ENCODE assay signal across 8 cellular contexts in the genomic region with DNA sequence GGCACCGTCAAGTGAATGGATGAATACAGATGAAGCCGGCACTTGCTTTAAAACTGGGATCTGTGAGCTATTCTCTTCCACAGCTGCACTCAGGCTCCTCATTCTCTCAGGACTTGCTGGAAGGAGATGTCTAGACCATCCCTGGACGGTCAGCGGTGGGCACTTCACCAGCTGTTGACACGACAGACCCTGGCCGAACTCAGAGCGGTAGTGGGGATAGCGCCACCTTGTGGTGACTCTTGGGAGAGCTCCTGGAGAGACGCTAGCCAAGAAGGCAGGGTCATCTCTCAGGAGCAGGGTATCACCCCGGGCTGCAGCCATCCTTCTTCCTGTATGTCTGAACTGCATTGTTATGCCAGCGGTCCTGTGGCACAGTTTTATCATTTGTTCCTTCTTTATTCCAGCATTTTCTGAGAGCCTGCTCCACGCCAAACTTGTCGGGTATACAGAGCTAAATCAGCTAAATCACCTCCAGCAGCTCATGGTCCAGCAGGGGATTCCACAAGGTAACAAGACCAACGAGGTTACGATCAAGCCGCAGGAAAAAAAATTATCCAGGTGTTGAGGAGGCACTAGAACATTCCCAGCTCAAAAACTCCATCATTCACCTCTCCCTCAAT. TPM values are rescaled to one million over a fixed set of nuclear protein-coding genes. Genes with fewer than 3 reads are reported as not detected.
DNase-seq lines count a peak whose midpoint lies in the region; ATAC-seq and TF ChIP-seq lines count a peak whose summit lies in the region.

No MANE protein-coding gene starts in this region.

- H3K27me3 ChIP-seq in thyroid gland, result no peaks in the 10 kb centered on the region

- DNase-seq in A172 (ENCODE audit: low spot score) (peak; percentile 40), NCI-H2196 treated with DMSO at 0.1 percent for 48 hours (lab: John Stamatoyannopoulos, UW; ENCODE audit: unreplicated experiment) (peak; percentile 38), epithelial cell of proximal tubule (ENCODE audit: low read depth) (no peak), thyroid gland (peak; percentile 61 to 66)
- peak; percentile 87 for DNase-seq in activated CD8-positive, alpha-beta T cell treated with anti-CD3 and anti-CD28 coated beads for 36 hours
- DNase-seq in naive thymus-derived CD8-positive, alpha-beta T cell, result peak; percentile 33 to 82 (median 66)

- no peaks in the 10 kb centered on the region for H3K4me1 Mint-ChIP-seq in activated CD8-positive, alpha-beta T cell treated with anti-CD3 and anti-CD28 coated beads for 36 hours (ENCODE audit: low read depth)
- peaks cover 0 to 11% (median 6%) of the 10 kb centered on the region in 4 donors for H3K4me1 Mint-ChIP-seq in naive thymus-derived CD8-positive, alpha-beta T cell

- CTCF ChIA-PET in activated CD8-positive, alpha-beta T cell treated with anti-CD3 and anti-CD28 coated beads for 36 hours (lab: Charles Lee), result interaction anchor here (0.6 to 51.8 kb wide), 55 partner anchors 9 to 880 kb away, joined by 3 to 896 read pairs (median 7); a partner anchor contains a TSS

- H3K36me3 ChIP-seq in thyroid gland, result no peaks in the 10 kb centered on the region

- no peaks in the 10 kb centered on the region for H3K9me3 Mint-ChIP-seq in activated CD8-positive, alpha-beta T cell treated with anti-CD3 and anti-CD28 coated beads for 36 hours
- no peaks in the 10 kb centered on the region for H3K9me3 Mint-ChIP-seq in naive thymus-derived CD8-positive, alpha-beta T cell

- H3K9me3 ChIP-seq in thyroid gland, result no peaks in the 10 kb centered on the region

- no peak overlapping the region for H3K27ac ChIP-seq in thyroid gland

- H3K4me3 Mint-ChIP-seq in activated CD8-positive, alpha-beta T cell treated with anti-CD3 and anti-CD28 coated beads for 36 hours, result no peak overlapping the region
- H3K4me3 Mint-ChIP-seq in naive thymus-derived CD8-positive, alpha-beta T cell, result no peak overlapping the region

- peaks cover 29% of the 10 kb centered on the region for H3K27me3 Mint-ChIP-seq in activated CD8-positive, alpha-beta T cell treated with anti-CD3 and anti-CD28 coated beads for 36 hours
- H3K27me3 Mint-ChIP-seq in naive thymus-derived CD8-positive, alpha-beta T cell, result peaks cover 20 to 37% (median 30%) of the 10 kb centered on the region in 5 donors

- no peaks in the 10 kb centered on the region for H3K36me3 Mint-ChIP-seq in activated CD8-positive, alpha-beta T cell treated with anti-CD3 and anti-CD28 coated beads for 36 hours (ENCODE audit: low read depth)
- no peaks in the 10 kb centered on the region for H3K36me3 Mint-ChIP-seq in naive thymus-derived CD8-positive, alpha-beta T cell

- 26 to 28% methylated on average over 14 to 16 of the region's 16 CpGs for WGBS in thyroid gland, 2 donors

- POLR2A ChIA-PET in activated CD8-positive, alpha-beta T cell treated with anti-CD3 and anti-CD28 coated beads for 36 hours (lab: Charles Lee), result interaction anchor here (0.7 to 1.9 kb wide), 6 partner anchors 9 to 140 kb away, joined by 3 to 7 read pairs (median 4); a partner anchor contains a TSS
- POLR2A ChIA-PET in naive thymus-derived CD8-positive, alpha-beta T cell (lab: Charles Lee), result interaction anchor here (0.6 to 1.8 kb wide), 4 partner anchors 9 to 84 kb away, joined by 3 to 7 read pairs (median 4); a partner anchor contains a TSS

- ATAC-seq in activated CD8-positive, alpha-beta T cell treated with anti-CD3 and anti-CD28 coated beads for 36 hours, result peak; percentile 89
- peak; percentile 76 to 93 for ATAC-seq in naive thymus-derived CD8-positive, alpha-beta T cell
- no peak for ATAC-seq in HG03342 (IDR thresholded peaks at IDR 0.05; ENCODE audit: unreplicated experiment)

- peak; percentile 92 for TF ChIP-seq CTCF in GM12874 (IDR thresholded peaks at IDR 0.05; ENCODE audit: insufficient read depth, low read depth, low read length)
- TF ChIP-seq CTCF in activated CD8-positive, alpha-beta T cell treated with anti-CD3 and anti-CD28 coated beads for 36 hours (IDR thresholded peaks at IDR 0.05), result peak; percentile 96
- peak; percentile 94 for TF ChIP-seq CTCF in epithelial cell of proximal tubule (conservative IDR thresholded peaks at IDR 0.05; ENCODE audit: low read depth, low read length)
- TF ChIP-seq CTCF in thyroid gland (IDR thresholded peaks at IDR 0.05), result peak; percentile 56 to 84 (median 72)

- H3K4me3 ChIP-seq in epithelial cell of proximal tubule (ENCODE audit: low read depth, low read length), result no peak overlapping the region
- H3K4me3 ChIP-seq in thyroid gland (replicated peaks in 1 of 3), result no peak overlapping the region

- H3K4me1 ChIP-seq in thyroid gland, result no peaks in the 10 kb centered on the region

- TF ChIP-seq POLR2A in thyroid gland (IDR thresholded peaks at IDR 0.05), result no peak

- H3K27ac Mint-ChIP-seq in activated CD8-positive, alpha-beta T cell treated with anti-CD3 and anti-CD28 coated beads for 36 hours, result no peak overlapping the region
- peak overlapping the region in 7 of 10 donors; percentile 24 to 66 (median 40) for H3K27ac Mint-ChIP-seq in naive thymus-derived CD8-positive, alpha-beta T cell

- intact Hi-C loops in activated CD8-positive, alpha-beta T cell treated with anti-CD3 and anti-CD28 coated beads for 36 hours (cut with micrococcal nuclease), result no loop called here
- intact Hi-C loops in thyroid gland (cut with DNase I), result loop anchor here (5.0 kb wide), 1 partner anchor 131 kb away; no protein-coding TSS in a partner anchor

RNA-seq across cellular contexts. Expression of a gene that starts 10.0 kb away (rescaled TPM):
- not detected in 2 replicates for total RNA-seq in A172 (2014; rRNA removed; shearing (Covaris generic))
- total RNA-seq in activated CD8-positive, alpha-beta T cell treated with anti-CD3 and anti-CD28 coated beads for 36 hours, result not detected
- total RNA-seq in epithelial cell of proximal tubule (not detected in 2 replicates), thyroid gland (not detected)
- under 1 TPM; 0.33 to 0.52 TPM for total RNA-seq in naive thymus-derived CD8-positive, alpha-beta T cell
- 1 to 10 TPM in 1 of 3 donors, under 1 TPM in 2; 0.23 to 1.2 (median 0.49) TPM for polyA plus RNA-seq in naive thymus-derived CD8-positive, alpha-beta T cell

RNA-seq across cellular contexts. Expression of a gene that starts 11.0 kb away (rescaled TPM):
- total RNA-seq in A172 (2014; rRNA removed; shearing (Covaris generic)), result 0.03 and 0.19 TPM in 2 replicates
- 1 to 10 TPM in 1 of 2 experiments, under 1 TPM in 1; 0.72 to 1.2 TPM for total RNA-seq in activated CD8-positive, alpha-beta T cell treated with anti-CD3 and anti-CD28 coated beads for 36 hours
- 0.14 and 0.29 TPM in 2 replicates for total RNA-seq in epithelial cell of proximal tubule
- total RNA-seq in naive thymus-derived CD8-positive, alpha-beta T cell, result under 1 TPM; 0.14 to 0.18 TPM
- not detected for polyA plus RNA-seq in naive thymus-derived CD8-positive, alpha-beta T cell
- under 1 TPM in 2 of 4 donors, not detected in 2; 0.11 to 0.13 TPM for total RNA-seq in thyroid gland

RNA-seq across cellular contexts. Expression of a gene that starts 16.6 kb away (rescaled TPM):
- 0.36 and 1.5 TPM in 2 replicates for total RNA-seq in A172 (2014; rRNA removed; shearing (Covaris generic))
- under 1 TPM; 0.72 to 0.92 TPM for total RNA-seq in activated CD8-positive, alpha-beta T cell treated with anti-CD3 and anti-CD28 coated beads for 36 hours
- total RNA-seq in epithelial cell of proximal tubule (not detected in 2 replicates), thyroid gland (1 to 10 TPM in 1 of 4 donors, under 1 TPM in 2, not detected in 1; 0.54 to 1.7 (median 0.59) TPM)
- total RNA-seq in naive thymus-derived CD8-positive, alpha-beta T cell, result 1 to 10 TPM; 3.0 to 3.3 TPM
- under 1 TPM in 1 of 3 donors, not detected in 2; 0.29 TPM for polyA plus RNA-seq in naive thymus-derived CD8-positive, alpha-beta T cell

RNA-seq across cellular contexts. Expression of a gene that starts 30.4 kb away (rescaled TPM):
- total RNA-seq in A172 (2014; rRNA removed; shearing (Covaris generic)), result 71.9 and 98.1 TPM in 2 replicates
- total RNA-seq in activated CD8-positive, alpha-beta T cell treated with anti-CD3 and anti-CD28 coated beads for 36 hours, result 10 to 100 TPM; 43.3 to 47.3 TPM
- total RNA-seq in epithelial cell of proximal tubule, result 50.7 and 68.5 TPM in 2 replicates
- total RNA-seq in naive thymus-derived CD8-positive, alpha-beta T cell, result 10 to 100 TPM; 47.5 to 49.5 TPM
- polyA plus RNA-seq in naive thymus-derived CD8-positive, alpha-beta T cell, result 10 to 100 TPM; 29.2 to 39.5 (median 33.0) TPM
- 10 to 100 TPM; 50.3 to 68.1 (median 59.9) TPM for total RNA-seq in thyroid gland

RNA-seq across cellular contexts. Expression of a gene that starts 30.9 kb away (rescaled TPM):
- 51.9 and 78.9 TPM in 2 replicates for total RNA-seq in A172 (2014; rRNA removed; shearing (Covaris generic))
- total RNA-seq in activated CD8-positive, alpha-beta T cell treated with anti-CD3 and anti-CD28 coated beads for 36 hours, result 10 to 100 TPM; 58.3 to 67.6 TPM
- total RNA-seq in epithelial cell of proximal tubule, result 62.8 and 108 TPM in 2 replicates
- 10 to 100 TPM; 55.3 to 57.3 TPM for total RNA-seq in naive thymus-derived CD8-positive, alpha-beta T cell
- polyA plus RNA-seq in naive thymus-derived CD8-positive, alpha-beta T cell, result 10 to 100 TPM; 19.5 to 24.4 (median 21.8) TPM
- total RNA-seq in thyroid gland, result 100 to 1,000 TPM in 3 of 4 donors, 10 to 100 TPM in 1; 92.7 to 177 (median 136) TPM
